ENCODE assay signal across 8 cellular contexts in genomic region chr6:27471365-27472115, GRCh38. TPM values are rescaled to one million over a fixed set of nuclear protein-coding genes. Genes with fewer than 3 reads are reported as not detected.
DNase-seq lines count a peak whose midpoint lies in the region; ATAC-seq, FAIRE-seq and TF ChIP-seq lines count a peak whose summit lies in the region.

No MANE protein-coding gene starts in this region.

- CTCF ChIA-PET in AG04449 (lab: Yijun Ruan, JAX): interaction anchor here (0.8 to 1.1 kb wide), 3 partner anchors 10 to 300 kb away, joined by 3 read pairs; no protein-coding TSS in a partner anchor
- CTCF ChIA-PET in GM12878 (lab: Yijun Ruan, JAX): interaction anchor here (1.0 to 1.7 kb wide), 5 partner anchors 8 to 425 kb away, joined by 3 to 7 read pairs (median 4); no protein-coding TSS in a partner anchor

- H3K27me3 ChIP-seq in GM12878 (replicated peaks in 1 of 2; ENCODE audit: control insufficient read depth in 2 of 2, insufficient read depth in 2 of 2, low read length in 1 of 2) (no peaks in the 10 kb centered on the region), mucosa of stomach (ENCODE audit: control insufficient read depth, insufficient read depth, low read length) (no peaks in the 10 kb centered on the region)

- H3K4me2 ChIP-seq in GM12878 (ENCODE audit: control insufficient read depth, insufficient read depth): peak overlapping the region; percentile 77

- RAD21 ChIA-PET in GM12878 (lab: Charles Lee; ENCODE audit: unreplicated experiment): interaction anchor here (1.0 kb wide), 1 partner anchor 1257 kb away, joined by 3 read pairs; no protein-coding TSS in a partner anchor

- 36% methylated on average over 6 of the region's 6 CpGs for WGBS in GM12878 (ENCODE audit: insufficient coverage, insufficient replicate concordance, low lambda C conversion rate, missing lambda C conversion rate)

- H3K9me3 ChIP-seq in GM12878 (replicated peaks; ENCODE audit: control insufficient read depth, insufficient read depth, low read length) (peaks cover 8% of the 10 kb centered on the region), mucosa of stomach (ENCODE audit: control insufficient read depth, low read length) (no peaks in the 10 kb centered on the region)

- TF ChIP-seq RAD21 in GM12878 (IDR thresholded peaks at IDR 0.05; ENCODE audit: insufficient read depth, low read depth, low read length): no peak

- peaks cover 31% of the 10 kb centered on the region for H3K79me2 ChIP-seq in GM12878 (ENCODE audit: control insufficient read depth, insufficient read depth, low read length)

- DNase-seq in AG04449 (ENCODE audit: low read depth, low spot score) (no peak), HFFc6 (no peak), GM12878 (ENCODE audit: low read depth, low spot score) (no peak), GOT3 (lab: John Stamatoyannopoulos, UW) (no peak), D341Med (ENCODE audit: low spot score) (no peak)

- H3K4me1 ChIP-seq in GM12878 (ENCODE audit: control insufficient read depth, insufficient read depth, low read length) (0 out of 2 replicates have a peak, but pooled peaks cover 3% of the 10 kb centered on the region), mucosa of stomach (ENCODE audit: control insufficient read depth, insufficient read depth, low read length) (peaks cover 5% of the 10 kb centered on the region)

- in situ Hi-C loops in GM12878 (cut with MboI): loop anchor here (10.0 kb wide), 2 partner anchors 423 to 1147 kb away; a partner anchor contains a TSS

- H3K4me3 ChIP-seq in AG04449 (ENCODE audit: low read depth, low read length): peak overlapping the region; percentile 96
- peak overlapping the region; percentile 97 for H3K4me3 ChIP-seq in GM12878
- H3K4me3 ChIP-seq in mucosa of stomach (ENCODE audit: low read length): peak overlapping the region; percentile 73

- TSS peak; percentile 76 for BruUV-seq in GM12878 (replicated peaks; lab: Mats Ljungman, UMichigan)

- H3K4me3 Mint-ChIP-seq in HFFc6: peak overlapping the region; percentile 92

- peaks cover 48% of the 10 kb centered on the region for H3K4me1 Mint-ChIP-seq in HFFc6 (ENCODE audit: low read depth)

- TF ChIP-seq POLR2A in GM12878 (IDR thresholded peaks at IDR 0.05; ENCODE audit: low read depth, low read length): no peak

- ATAC-seq in GM12878: no peak
- no peak for ATAC-seq in HG02885 (IDR thresholded peaks at IDR 0.05; ENCODE audit: poor library complexity, unreplicated experiment)
- no peak for ATAC-seq in HG03039 (IDR thresholded peaks at IDR 0.05; ENCODE audit: unreplicated experiment)

- intact Hi-C loops in GM12878 (cut with micrococcal nuclease; ENCODE audit: unreplicated experiment): loop anchor here (2.0 to 10.0 kb wide), 3 partner anchors 283 to 1147 kb away; a partner anchor contains a TSS

- peak overlapping the region; percentile 83 for H3K27ac Mint-ChIP-seq in HFFc6

- H3K27me3 Mint-ChIP-seq in HFFc6 (ENCODE audit: insufficient read depth): peaks cover 7% of the 10 kb centered on the region

- peak overlapping the region; percentile 95 for H2AFZ ChIP-seq in GM12878 (ENCODE audit: control insufficient read depth, low read depth, low read length)

- no peak for FAIRE-seq in GM12878 (lab: Jason Lieb, UNC)

- no peaks in the 10 kb centered on the region for H4K20me1 ChIP-seq in GM12878 (ENCODE audit: control insufficient read depth, insufficient read depth)

- H3K9ac ChIP-seq in GM12878 (ENCODE audit: control insufficient read depth, insufficient read depth, low read length): peak overlapping the region; percentile 82
- peak overlapping the region; percentile 95 for H3K9ac ChIP-seq in mucosa of stomach (ENCODE audit: low read length)

- peaks cover 40% of the 10 kb centered on the region for H3K36me3 Mint-ChIP-seq in HFFc6 (ENCODE audit: low read depth)

- no peak for TF ChIP-seq EP300 in GM12878 (IDR thresholded peaks at IDR 0.05; ENCODE audit: borderline replicate concordance in 1 of 2, control insufficient read depth in 1 of 2, low read depth in 2 of 2, low read length in 2 of 2)

- TF ChIP-seq CTCF in AG04449 (IDR thresholded peaks at IDR 0.05; ENCODE audit: insufficient read depth, low read length, missing control alignments): no peak
- TF ChIP-seq CTCF in HFFc6 (IDR thresholded peaks at IDR 0.05): no peak
- TF ChIP-seq CTCF in GM12878 (IDR thresholded peaks at IDR 0.05 in 2 of 3, conservative IDR thresholded peaks at IDR 0.05 in 1 of 3; ENCODE audit: control insufficient read depth in 2 of 3, extremely low read depth in 1 of 3, insufficient read depth in 1 of 3, low read depth in 3 of 3, low read length in 3 of 3): no peak

- H3K9me3 Mint-ChIP-seq in HFFc6: no peaks in the 10 kb centered on the region

- SMC1A ChIA-PET in GM12878 (lab: Charles Lee; ENCODE audit: uncharacterized antibody, unreplicated experiment): interaction anchor here (0.7 to 2.0 kb wide), 3 partner anchors 8 to 316 kb away, joined by 3 to 5 read pairs (median 3); no protein-coding TSS in a partner anchor

- H3K27ac ChIP-seq in GM12878 (ENCODE audit: control insufficient read depth, insufficient read depth): peak overlapping the region; percentile 85

- POLR2A ChIA-PET in AG04449 (lab: Yijun Ruan, JAX): no interaction called here
- POLR2A ChIA-PET in GM12878 (lab: Charles Lee): interaction anchor here (0.7 kb wide), 1 partner anchor 307 kb away, joined by 3 read pairs; no protein-coding TSS in a partner anchor

- H3K36me3 ChIP-seq in GM12878 (ENCODE audit: control insufficient read depth in 2 of 2, insufficient read depth in 2 of 2, low read length in 1 of 2) (peaks cover 0 to 10% of the 10 kb centered on the region in 2 experiments; a peak in 2 of 4 replicates), mucosa of stomach (ENCODE audit: control insufficient read depth, insufficient read depth, low read length) (no peaks in the 10 kb centered on the region)

TF ChIP-seq in GM12878, 131 proteins besides CTCF, POLR2A, EP300 and RAD21:
- TF ChIP-seq SUPT20H (IDR thresholded peaks at IDR 0.05; ENCODE audit: borderline replicate concordance, control insufficient read depth, low read depth, low read length): no peak
- TF ChIP-seq SRF (IDR thresholded peaks at IDR 0.05; ENCODE audit: low read depth in 2 of 2, low read length in 2 of 2): no peak
- no peak for TF ChIP-seq RFX5 (IDR thresholded peaks at IDR 0.05; ENCODE audit: low read depth, low read length)
- TF ChIP-seq YBX1 (IDR thresholded peaks at IDR 0.05): no peak
- TF ChIP-seq PKNOX1 (IDR thresholded peaks at IDR 0.05): peak; percentile 67
- TF ChIP-seq CHD2 (IDR thresholded peaks at IDR 0.05; ENCODE audit: borderline replicate concordance, low read depth, low read length): no peak
TF ChIP-seq in GM12878: peak in this region for 1.

RNA-seq across cellular contexts. Expression of gene ZNF184, which starts 1.4 kb away (rescaled TPM):
- total RNA-seq in HFFc6 (2021; fragmentation: NEBNext Ultra II Directional; extraction: Animal tissue kit (Norgen Biotek cat#: 25700)): 1 to 10 TPM; 3.8 to 5.2 (median 4.1) TPM
- 25.8 and 27.4 TPM in 2 replicates for total RNA-seq in GM12878 (2013; cell fraction: nucleolus; rRNA removed)
- total RNA-seq in GM12878 (2014; rRNA removed) (7.4 and 10.7 TPM in 2 replicates), GM12878 (2014; rRNA removed; fragmentation: Illumina TruSeq; extraction: Trizol) (14.5 and 15.1 TPM in 2 replicates), GM12878 (2021) (7.6 and 7.7 TPM in 2 replicates)
- 3.3 TPM for polyA plus RNA-seq in GM12878 (2011; ENCODE audit: low read depth)
- polyA plus RNA-seq in GM12878 (2011; rRNA removed) (12.0 and 20.5 TPM in 2 replicates), GM12878 (2014; fragmentation: Illumina TruSeq; extraction: Trizol) (10.3 and 13.0 TPM in 2 replicates), GM12878 (2014; fragmentation: Nextera tagmentation; extraction: Ambion mirVana) (1 to 10 TPM; 4.5 to 5.4 TPM), GM12878 (2014; rRNA removed) (2.8 and 4.1 TPM in 2 replicates), GM12878 (2016; fragmentation: Nextera tagmentation; extraction: Ambion mirVana) (10 to 100 TPM in 1 of 2 experiments, 1 to 10 TPM in 1; 8.9 to 10.6 TPM)
- 4.2 and 4.4 TPM in 2 replicates for polyA plus RNA-seq in GM12878 (2011; cell fraction: cytosol; rRNA removed)
- polyA plus RNA-seq in GM12878 (2011; cell fraction: nucleus; rRNA removed): 7.7 and 8.0 TPM in 2 replicates
- polyA plus RNA-seq in GM12878 (2012): 3.7 and 6.5 TPM in 2 replicates
- polyA minus RNA-seq in GM12878 (2011; rRNA and poly(A)+ RNA removed): 10.5 and 12.9 TPM in 2 replicates
- polyA minus RNA-seq in GM12878 (2011; cell fraction: cytosol; rRNA and poly(A)+ RNA removed): 4.8 and 6.7 TPM in 2 replicates
- polyA minus RNA-seq in GM12878 (2011; cell fraction: nucleus; rRNA and poly(A)+ RNA removed): 5.1 and 8.3 TPM in 2 replicates
